9 cellular contexts compared by ENCODE assay signal in the genomic region with DNA sequence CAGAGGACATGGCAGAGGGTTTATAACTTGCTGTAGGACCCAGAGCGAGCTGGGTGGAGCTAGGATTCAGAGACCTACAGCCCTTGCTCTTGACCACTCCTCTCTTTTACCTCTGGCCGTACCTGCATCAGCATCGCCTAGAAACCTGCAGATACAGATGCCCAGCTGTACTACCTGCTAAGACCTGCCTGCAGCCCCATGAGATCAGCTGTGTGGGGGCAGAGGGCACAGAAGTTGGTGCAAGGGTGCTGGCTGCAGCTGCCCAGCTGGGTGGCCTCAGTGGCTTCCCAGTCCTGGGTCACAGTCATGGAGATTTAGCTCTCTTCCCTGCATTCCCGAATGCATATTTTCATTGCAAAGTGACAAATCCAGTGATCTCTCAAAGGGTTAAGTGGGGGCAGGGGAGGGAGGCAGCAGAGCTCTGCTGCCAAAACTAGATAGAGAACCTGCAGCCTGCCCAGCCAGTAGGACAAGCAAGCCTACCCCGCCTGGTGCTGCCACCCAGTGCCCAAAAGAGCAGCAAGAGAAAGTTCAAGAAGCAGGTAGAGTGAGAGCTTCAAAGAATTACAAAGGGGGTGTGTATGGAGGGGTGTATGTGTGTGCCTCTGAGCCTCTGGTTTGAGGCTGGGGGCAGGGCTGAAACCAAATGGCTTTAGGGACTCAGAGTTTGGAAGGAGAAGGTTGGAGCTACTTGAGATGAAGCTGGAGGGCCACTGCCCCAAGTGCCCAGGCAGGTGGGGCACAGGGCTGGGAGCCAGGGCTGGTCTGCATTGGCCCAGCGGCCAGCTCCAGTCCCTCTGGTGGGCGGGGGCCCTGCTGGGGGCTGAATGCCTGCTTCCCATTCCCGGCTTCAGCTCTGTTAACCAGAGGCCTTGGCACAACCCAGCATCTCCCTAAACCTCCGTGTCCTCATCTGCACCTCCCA. TPM values are rescaled to one million over a fixed set of nuclear protein-coding genes. Genes with fewer than 3 reads are reported as not detected.
DNase-seq lines count a peak whose midpoint lies in the region; ATAC-seq and TF ChIP-seq lines count a peak whose summit lies in the region.
"Had no signal": no experiment of that assay in that cellular context is flagged by ENCODE, and none has a peak within 500 bp of the region (broad histone marks: within the 10 kb centered on the region; RNA-seq: fewer than 3 reads in every experiment).

No MANE protein-coding gene starts in this region.

- peaks cover 5% of the 10 kb centered on the region for H3K27me3 ChIP-seq in osteoblast (ENCODE audit: insufficient read depth, low read length)

- H3K4me1 ChIP-seq in osteoblast (ENCODE audit: insufficient read depth, low read length) = no peaks in the 10 kb centered on the region

- DNase-seq in NCI-H1417 (lab: John Stamatoyannopoulos, UW) = peak in 2 of 3 experiments; percentile 6 to 9
- no peak for DNase-seq in NCI-H1417 treated with DMSO at 0.1 percent for 48 hours (lab: John Stamatoyannopoulos, UW)
- peak; percentile 41 for DNase-seq in NAMALWA (ENCODE audit: low spot score)
- peak; percentile 82 for DNase-seq in cerebellum (ENCODE audit: low spot score)
- peak; percentile 89 for DNase-seq in osteoblast (ENCODE audit: insufficient read length, low spot score, missing footprints)
- DNase-seq in natural killer cell treated with Interleukin-12 subunit alpha and Interleukin-12 subunit beta and Interleukin-15 and Interleukin-18, amount 100 ng/mL, for 72 hours (ENCODE audit: low spot score) = no peak
- DNase-seq in midbrain (lab: John Stamatoyannopoulos, UW) = no peak

- H3K27ac ChIP-seq in osteoblast (ENCODE audit: low read depth, low read length) = no peak overlapping the region

- TF ChIP-seq CTCF in osteoblast (IDR thresholded peaks at IDR 0.05; ENCODE audit: extremely low read depth, low read depth, low read length) = peak; percentile 31

- H3K4me1 Mint-ChIP-seq in natural killer cell treated with Interleukin-12 subunit alpha and Interleukin-12 subunit beta and Interleukin-15 and Interleukin-18, amount 100 ng/mL, for 72 hours (ENCODE audit: low read depth in 2 of 2) = no peaks in the 10 kb centered on the region

- H3K27me3 Mint-ChIP-seq in natural killer cell treated with Interleukin-12 subunit alpha and Interleukin-12 subunit beta and Interleukin-15 and Interleukin-18, amount 100 ng/mL, for 72 hours = peaks cover 0 to 2% of the 10 kb centered on the region in 2 donors

- no peaks in the 10 kb centered on the region for H4K20me1 ChIP-seq in osteoblast (ENCODE audit: insufficient read depth, low read length)

- no peaks in the 10 kb centered on the region for H3K36me3 ChIP-seq in osteoblast (ENCODE audit: insufficient read depth, low read length)

- no peak overlapping the region for H3K4me3 ChIP-seq in osteoblast (ENCODE audit: insufficient read depth, low read length)

- H2AFZ ChIP-seq in osteoblast (ENCODE audit: low read length) = no peak overlapping the region

- no peaks in the 10 kb centered on the region for H3K9me3 Mint-ChIP-seq in natural killer cell treated with Interleukin-12 subunit alpha and Interleukin-12 subunit beta and Interleukin-15 and Interleukin-18, amount 100 ng/mL, for 72 hours

- H3K9me3 ChIP-seq in osteoblast (ENCODE audit: low read depth, low read length) = no peaks in the 10 kb centered on the region

- ATAC-seq in natural killer cell treated with Interleukin-12 subunit alpha and Interleukin-12 subunit beta and Interleukin-15 and Interleukin-18, amount 100 ng/mL, for 72 hours = no peak
- no peak for ATAC-seq in HG03342 (IDR thresholded peaks at IDR 0.05; ENCODE audit: unreplicated experiment)

- H3K4me3 Mint-ChIP-seq in natural killer cell treated with Interleukin-12 subunit alpha and Interleukin-12 subunit beta and Interleukin-15 and Interleukin-18, amount 100 ng/mL, for 72 hours = no peak overlapping the region
- H3K4me3 Mint-ChIP-seq: B cell had no signal

- H3K4me2 ChIP-seq in osteoblast (ENCODE audit: insufficient read depth, low read length) = no peak overlapping the region

- H3K27ac Mint-ChIP-seq in natural killer cell treated with Interleukin-12 subunit alpha and Interleukin-12 subunit beta and Interleukin-15 and Interleukin-18, amount 100 ng/mL, for 72 hours = no peak overlapping the region
- H3K27ac Mint-ChIP-seq: B cell had no signal

- H3K36me3 Mint-ChIP-seq in natural killer cell treated with Interleukin-12 subunit alpha and Interleukin-12 subunit beta and Interleukin-15 and Interleukin-18, amount 100 ng/mL, for 72 hours = no peaks in the 10 kb centered on the region

- H3K79me2 ChIP-seq in osteoblast (ENCODE audit: insufficient read depth, low read length) = no peaks in the 10 kb centered on the region

RNA-seq across cellular contexts. Expression of a gene that starts 6.8 kb away (rescaled TPM):
- total RNA-seq in cerebellum = 11.3 TPM
- total RNA-seq in osteoblast = 0.36 TPM in 1 of 2 replicates, not detected in the other
- 1 to 10 TPM; 1.1 to 3.0 TPM for total RNA-seq in natural killer cell treated with Interleukin-12 subunit alpha and Interleukin-12 subunit beta and Interleukin-15 and Interleukin-18, amount 100 ng/mL, for 72 hours

Comparison
In these comparisons a context has a peak if more than half of its experiments do, and no peak if none do; other contexts are left out.
1. DNase-seq: peak in NCI-H1417 (2 of 3), NAMALWA (single experiment), cerebellum (single experiment) and osteoblast (single experiment); none in NCI-H1417 treated with DMSO at 0.1 percent for 48 hours (single experiment), natural killer cell treated with Interleukin-12 subunit alpha and Interleukin-12 subunit beta and Interleukin-15 and Interleukin-18, amount 100 ng/mL, for 72 hours (single experiment) and midbrain (single experiment).